Comparison of ENCODE assay signal across 27 cellular contexts in genomic region chr17:27549251-27549919, GRCh38.
DNase-seq lines count a peak whose midpoint lies in the region; ATAC-seq, FAIRE-seq and TF ChIP-seq lines count a peak whose summit lies in the region.
"Had no signal": no experiment of that assay in that cellular context is flagged by ENCODE, and none has a peak within 500 bp of the region (broad histone marks: within the 10 kb centered on the region; RNA-seq: fewer than 3 reads in every experiment).

No MANE protein-coding gene starts in this region.

- no peak overlapping the region for H4K91ac ChIP-seq in trophoblast cell (ENCODE audit: low read depth, low read length)

- no peak for FAIRE-seq in D721Med (lab: Jason Lieb, UNC)
- FAIRE-seq: islet of Langerhans had no signal

- no peak overlapping the region for H2BK12ac ChIP-seq in trophoblast cell (ENCODE audit: low read length)

- H2BK5ac ChIP-seq in trophoblast cell (ENCODE audit: low read depth, low read length, poor library complexity) = no peak overlapping the region

- no peak overlapping the region for H3K4me2 ChIP-seq in trophoblast cell (ENCODE audit: low read length)

- TF ChIP-seq CTCF in left ventricle myocardium inferior (IDR thresholded peaks at IDR 0.05; ENCODE audit: borderline replicate concordance) (no peak), D721Med (IDR thresholded peaks at IDR 0.05; ENCODE audit: insufficient read depth, missing control alignments) (no peak)

- H2AFZ ChIP-seq in trophoblast cell (ENCODE audit: insufficient read depth, low read length, poor library complexity) = no peak overlapping the region

- H4K8ac ChIP-seq in trophoblast cell (ENCODE audit: low read depth, low read length) = no peak overlapping the region

- no peaks in the 10 kb centered on the region for H3K36me3 ChIP-seq in left ventricle myocardium inferior
- peaks cover 4 to 5% of the 10 kb centered on the region in 2 experiments for H3K36me3 ChIP-seq in trophoblast cell (ENCODE audit: control insufficient read depth in 1 of 2, insufficient read depth in 2 of 2, low read length in 2 of 2)
- H3K36me3 ChIP-seq in aorta (ENCODE audit: control insufficient read depth in 1 of 2, insufficient read depth in 2 of 2, low read length in 1 of 2) = no peaks in the 10 kb centered on the region
- H3K36me3 ChIP-seq: ascending aorta, BE2C, SJSA1 had no signal

- intact Hi-C loops in left ventricle myocardium inferior (cut with micrococcal nuclease) (no loop called here), aorta (cut with DNase I) (no loop called here)

- POLR2A ChIA-PET in activated CD4-positive, alpha-beta memory T cell treated with anti-CD3 and anti-CD28 coated beads, Interleukin-2, amount 10 ng/mL, durations not matched to agents 7 days and 5 days (lab: Charles Lee) = interaction anchor here (0.9 kb wide), 1 partner anchor 11 kb away, joined by 3 read pairs; no protein-coding TSS in a partner anchor

- no peak overlapping the region for H3K14ac ChIP-seq in trophoblast cell (ENCODE audit: low read length)

- DNase-seq in DMS 273 (lab: John Stamatoyannopoulos, UW; ENCODE audit: unreplicated experiment) (peak; percentile 22), DMS 273 treated with DMSO at 0.1 percent for 48 hours (lab: John Stamatoyannopoulos, UW) (no peak), left ventricle myocardium inferior (peak; percentile 60), trophoblast cell (no peak), aorta (peak; percentile 65 to 78), D721Med (ENCODE audit: insufficient read length, low spot score) (no peak)
- DNase-seq in activated CD4-positive, alpha-beta memory T cell treated with anti-CD3 and anti-CD28 coated beads, Interleukin-2, amount 10 ng/mL, durations not matched to agents 7 days and 5 days = no peak
- no peak for DNase-seq in activated CD8-positive, alpha-beta memory T cell treated with anti-CD3 and anti-CD28 coated beads, Interleukin-2, amount 50 U/mL, for 4 hours
- DNase-seq: activated naive CD4-positive, alpha-beta T cell treated with Interleukin-2 at 50 U/mL for 16 hours; activated T-cell treated with anti-CD3 and anti-CD28 coated beads, Interleukin-2, amount 50 U/mL, for 1 hour; BE2C; COR-L47; endodermal cell; H9; mammary epithelial cell; NCI-H187 treated with DMSO at 0.1 percent for 48 hours; NCI-H226; PC-3; stimulated activated CD4-positive, alpha-beta T cell treated with anti-CD3 and anti-CD28 coated beads, Interleukin-4, amount 100 ng/mL, for 24 hours; T-helper 17 cell; WERI-Rb-1 had no signal

- H3K9me3 Mint-ChIP-seq in activated CD4-positive, alpha-beta memory T cell treated with anti-CD3 and anti-CD28 coated beads, Interleukin-2, amount 10 ng/mL, durations not matched to agents 7 days and 5 days = no peaks in the 10 kb centered on the region
- H3K9me3 Mint-ChIP-seq: naive thymus-derived CD8-positive, alpha-beta T cell; stimulated activated naive CD8-positive, alpha-beta T cell treated with anti-CD3 and anti-CD28 coated beads, Interleukin-15, Interleukin-2, amounts not matched to agents 100 ng/mL and 50 ng/mL, for 24 hours had no signal

- WGBS in trophoblast cell (ENCODE audit: extremely low coverage, insufficient coverage, insufficient read length) = no CpG with 5 or more reads among the region's 10 CpGs
- 60 to 69% methylated on average over 10 of the region's 10 CpGs for WGBS in aorta, 2 donors

- no peak overlapping the region for H3K9ac ChIP-seq in trophoblast cell (ENCODE audit: low read length)

- peak overlapping the region; percentile 28 for H3K4ac ChIP-seq in trophoblast cell (ENCODE audit: low read depth, low read length)

- H3K27me3 ChIP-seq in left ventricle myocardium inferior (ENCODE audit: low read depth) (no peaks in the 10 kb centered on the region), trophoblast cell (ENCODE audit: insufficient read depth, low read length) (no peaks in the 10 kb centered on the region), aorta (ENCODE audit: control insufficient read depth in 1 of 2, insufficient read depth in 2 of 2, low read length in 1 of 2) (no peaks in the 10 kb centered on the region)
- H3K27me3 ChIP-seq: ascending aorta, BE2C, SJSA1 had no signal

- no peak overlapping the region for H2BK120ac ChIP-seq in trophoblast cell (ENCODE audit: insufficient read depth, low read length, poor library complexity)

- no peak for ATAC-seq in aorta (ENCODE audit: low FRiP score)
- ATAC-seq: naive thymus-derived CD8-positive, alpha-beta T cell; PC-3; T-helper 17 cell had no signal

- H3K23ac ChIP-seq in trophoblast cell (ENCODE audit: low read length) = no peak overlapping the region

- no peak overlapping the region for H3K4me3 ChIP-seq in left ventricle myocardium inferior
- no peak overlapping the region for H3K4me3 ChIP-seq in trophoblast cell (ENCODE audit: low read depth, low read length)
- no peak overlapping the region for H3K4me3 ChIP-seq in aorta (ENCODE audit: low read length in 2 of 2)
- H3K4me3 ChIP-seq: ascending aorta, SJSA1 had no signal

- CTCF ChIA-PET in activated CD4-positive, alpha-beta memory T cell treated with anti-CD3 and anti-CD28 coated beads, Interleukin-2, amount 10 ng/mL, durations not matched to agents 7 days and 5 days (lab: Charles Lee) = interaction anchor here (1.0 to 1.3 kb wide), 2 partner anchors 50 to 53 kb away, joined by 3 read pairs; no protein-coding TSS in a partner anchor

- H3K79me2 ChIP-seq in trophoblast cell (ENCODE audit: control insufficient read depth, insufficient read depth, low read length, poor library complexity) = peaks cover 3% of the 10 kb centered on the region

- peak overlapping the region; percentile 40 for H2AK5ac ChIP-seq in trophoblast cell (ENCODE audit: low read length)

- H3K4me3 Mint-ChIP-seq in activated CD4-positive, alpha-beta memory T cell treated with anti-CD3 and anti-CD28 coated beads, Interleukin-2, amount 10 ng/mL, durations not matched to agents 7 days and 5 days = no peak overlapping the region
- H3K4me3 Mint-ChIP-seq: endodermal cell; H9; naive thymus-derived CD8-positive, alpha-beta T cell; stimulated activated naive CD8-positive, alpha-beta T cell treated with anti-CD3 and anti-CD28 coated beads, Interleukin-15, Interleukin-2, amounts not matched to agents 100 ng/mL and 50 ng/mL, for 24 hours; T-helper 17 cell had no signal

- peaks cover 12% of the 10 kb centered on the region for H3K79me1 ChIP-seq in trophoblast cell (ENCODE audit: low read length)

- peaks cover 25% of the 10 kb centered on the region for H3K4me1 ChIP-seq in left ventricle myocardium inferior
- H3K4me1 ChIP-seq in trophoblast cell (ENCODE audit: control insufficient read depth in 1 of 2, insufficient read depth in 2 of 2, low read length in 2 of 2) = peaks cover 27 to 30% of the 10 kb centered on the region in 2 experiments
- H3K4me1 ChIP-seq in aorta (ENCODE audit: control insufficient read depth in 1 of 2, insufficient read depth in 2 of 2, low read length in 2 of 2) = no peaks in the 10 kb centered on the region
- H3K4me1 ChIP-seq: BE2C had no signal

- peaks cover 43% of the 10 kb centered on the region for H3K4me1 Mint-ChIP-seq in activated CD4-positive, alpha-beta memory T cell treated with anti-CD3 and anti-CD28 coated beads, Interleukin-2, amount 10 ng/mL, durations not matched to agents 7 days and 5 days

- peaks cover 11% of the 10 kb centered on the region for H3K36me3 Mint-ChIP-seq in activated CD4-positive, alpha-beta memory T cell treated with anti-CD3 and anti-CD28 coated beads, Interleukin-2, amount 10 ng/mL, durations not matched to agents 7 days and 5 days (ENCODE audit: low read depth)

- H3K27ac ChIP-seq in left ventricle myocardium inferior (replicated peaks) (peak overlapping the region; percentile 23), trophoblast cell (ENCODE audit: low read depth, low read length) (no peak overlapping the region), aorta (ENCODE audit: low read depth in 1 of 2, low read length in 2 of 2) (no peak overlapping the region)
- H3K27ac ChIP-seq: 22Rv1, ascending aorta, SJSA1, WERI-Rb-1 had no signal

- H3K9me3 ChIP-seq in left ventricle myocardium inferior (replicated peaks) (no peaks in the 10 kb centered on the region), trophoblast cell (ENCODE audit: insufficient read depth, low read depth, low read length) (no peaks in the 10 kb centered on the region), aorta (ENCODE audit: control insufficient read depth, low read length) (no peaks in the 10 kb centered on the region)
- H3K9me3 ChIP-seq: ascending aorta, BE2C, SJSA1 had no signal

- H4K12ac ChIP-seq in trophoblast cell (ENCODE audit: low read depth, low read length) = no peak overlapping the region

- H3K27ac Mint-ChIP-seq in activated CD4-positive, alpha-beta memory T cell treated with anti-CD3 and anti-CD28 coated beads, Interleukin-2, amount 10 ng/mL, durations not matched to agents 7 days and 5 days = no peak overlapping the region
- H3K27ac Mint-ChIP-seq: endodermal cell; naive thymus-derived CD8-positive, alpha-beta T cell; stimulated activated naive CD8-positive, alpha-beta T cell treated with anti-CD3 and anti-CD28 coated beads, Interleukin-15, Interleukin-2, amounts not matched to agents 100 ng/mL and 50 ng/mL, for 24 hours; T-helper 17 cell had no signal

- no peaks in the 10 kb centered on the region for H3K27me3 Mint-ChIP-seq in activated CD4-positive, alpha-beta memory T cell treated with anti-CD3 and anti-CD28 coated beads, Interleukin-2, amount 10 ng/mL, durations not matched to agents 7 days and 5 days
- H3K27me3 Mint-ChIP-seq: naive thymus-derived CD8-positive, alpha-beta T cell; T-helper 17 cell had no signal

- no peak overlapping the region for H3K18ac ChIP-seq in trophoblast cell (ENCODE audit: low read length)

Comparison
In these comparisons a context has a peak if more than half of its experiments do, and no peak if none do; other contexts are left out.
1. DNase-seq: peak in DMS 273 (single experiment), left ventricle myocardium inferior (single experiment) and aorta (2 of 2); none in DMS 273 treated with DMSO at 0.1 percent for 48 hours (single experiment), trophoblast cell (0 of 2), activated CD4-positive, alpha-beta memory T cell treated with anti-CD3 and anti-CD28 coated beads, Interleukin-2, amount 10 ng/mL, durations not matched to agents 7 days and 5 days (single experiment), D721Med (single experiment) and activated CD8-positive, alpha-beta memory T cell treated with anti-CD3 and anti-CD28 coated beads, Interleukin-2, amount 50 U/mL, for 4 hours (single experiment).